In the genomic region with DNA sequence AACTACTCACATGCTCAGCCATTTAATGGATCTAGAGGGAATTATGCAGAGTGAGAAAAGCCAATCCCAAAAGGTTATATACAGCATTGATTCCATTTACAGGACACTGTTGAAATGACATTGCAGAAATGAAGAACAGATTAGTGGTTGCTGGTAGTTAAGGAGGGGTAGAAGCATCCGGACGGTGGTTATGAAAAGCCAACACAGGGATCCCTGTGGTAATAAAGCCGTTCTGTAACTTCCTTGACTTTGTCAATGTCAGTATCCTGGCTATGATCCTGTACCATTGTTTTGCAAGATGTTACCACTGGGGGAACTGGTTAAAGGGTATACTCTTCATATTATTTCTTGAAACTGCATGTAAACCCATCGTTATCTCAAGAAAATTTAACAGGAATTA, we compare ENCODE assay signal across 30 cellular contexts.
"Had no signal": no experiment of that assay in that cellular context is flagged by ENCODE, and none has a peak within 500 bp of the region (broad histone marks: within the 10 kb centered on the region; RNA-seq: fewer than 3 reads in every experiment).

No MANE protein-coding gene starts in this region.

- H3K9ac ChIP-seq: parathyroid adenoma had no signal

- H2AFZ ChIP-seq: parathyroid adenoma had no signal

- DNase-seq: activated CD4-positive, alpha-beta T cell treated with anti-CD3 and anti-CD28 coated beads for 48 hours; activated CD4-positive, alpha-beta T cell treated with anti-CD3 and anti-CD28 coated beads, Interleukin-2, amount 50 U/mL, for 48 hours; activated CD8-positive, alpha-beta memory T cell treated with anti-CD3 and anti-CD28 coated beads, Interleukin-2, amount 50 U/mL, for 4 hours; activated gamma-delta T cell; activated naive CD4-positive, alpha-beta T cell treated with anti-CD3 and anti-CD28 coated beads, Interleukin-2, amount 10 ng/mL, durations not matched to agents 7 days and 5 days; activated naive CD8-positive, alpha-beta T cell treated with anti-CD3 and anti-CD28 coated beads, Interleukin-2, amount 10 ng/mL, durations not matched to agents 7 days and 5 days; activated T-cell treated with anti-CD3 and anti-CD28 coated beads, Interleukin-2, amount 50 U/mL, for 1 hour; cortex of kidney; foreskin fibroblast; heart left ventricle; hypothalamus; immature natural killer cell; kidney; left colon; naive B cell; nephron progenitor cell; psoas muscle; stimulated activated CD4-positive, alpha-beta T cell treated with anti-CD3 and anti-CD28 coated beads, Interleukin-1b, Interleukin-23, amount 100 ng/mL, for 48 hours; stimulated activated CD4-positive, alpha-beta T cell treated with anti-CD3 and anti-CD28 coated beads, Interleukin-4, amount 100 ng/mL, for 4 hours; stimulated activated CD8-positive, alpha-beta memory T cell treated with anti-CD3 and anti-CD28 coated beads, Interleukin-4, amount 100 ng/mL, for 48 hours; stimulated activated naive B cell treated with anti-CD40 and anti-IgM and Interleukin-4, amounts not matched to agents 10 μg/mL and 1 μg/mL and 100 μg/mL, for 72 hours had no signal

- H3K27ac ChIP-seq: ascending aorta, heart left ventricle, neutrophil, parathyroid adenoma, psoas muscle, sigmoid colon, tibial nerve, VCaP had no signal

- H3K4me3 ChIP-seq: ascending aorta, heart left ventricle, psoas muscle, sigmoid colon, smooth muscle cell, tibial nerve had no signal

- H3K4me2 ChIP-seq: smooth muscle cell had no signal

- FAIRE-seq: endothelial cell of umbilical vein, kidney, TTC549 had no signal

- H3K4me1 ChIP-seq: ascending aorta, parathyroid adenoma, psoas muscle had no signal

- H3K79me2 ChIP-seq: parathyroid adenoma had no signal

- H3K36me3 ChIP-seq: ascending aorta, heart left ventricle, neutrophil, sigmoid colon, tibial nerve had no signal

- H3K9me3 ChIP-seq: ascending aorta, neutrophil, psoas muscle, sigmoid colon had no signal

- H3K27me3 ChIP-seq: ascending aorta, heart left ventricle, sigmoid colon, tibial nerve had no signal

- ATAC-seq: heart left ventricle; left colon; psoas muscle; stimulated activated naive B cell treated with anti-CD40 and anti-IgM and Interleukin-4, amounts not matched to agents 10 μg/mL and 1 μg/mL and 100 μg/mL, for 72 hours had no signal
